ENCODE assay signal across 25 cellular contexts in the genomic region with DNA sequence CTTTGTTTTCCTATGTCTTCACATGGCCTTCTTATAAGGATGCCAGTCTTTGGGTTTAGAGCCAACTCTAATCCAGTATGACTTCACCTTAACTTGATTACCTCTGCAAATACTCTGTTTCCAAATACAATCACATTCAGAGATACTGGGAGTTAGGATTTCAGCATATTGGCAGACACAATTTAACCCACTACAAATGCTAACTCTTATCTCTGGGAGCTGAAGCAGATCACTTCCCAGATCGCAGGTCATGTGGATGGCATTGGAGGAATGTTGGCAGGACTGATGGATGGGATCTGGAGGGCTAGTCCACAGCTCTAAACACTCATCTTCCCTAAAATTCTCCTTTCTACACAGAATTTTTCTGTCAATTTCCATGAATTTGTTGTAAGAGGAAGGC. TPM values are rescaled to one million over a fixed set of nuclear protein-coding genes. Genes with fewer than 3 reads are reported as not detected.
"Had no signal": no experiment of that assay in that cellular context is flagged by ENCODE, and none has a peak within 500 bp of the region (broad histone marks: within the 10 kb centered on the region; RNA-seq: fewer than 3 reads in every experiment).

No MANE protein-coding gene starts in this region.

- H3K9me3 Mint-ChIP-seq: activated naive CD8-positive, alpha-beta T cell treated with anti-CD3 and anti-CD28 coated beads, Interleukin-2, amount 10 ng/mL, durations not matched to agents 7 days and 5 days; activated T-helper 1 cell treated with anti-CD3 and anti-CD28 coated beads, Interleukin-12 subunit alpha, Interleukin-12 subunit beta, Interleukin-2, Interleukin-4 antibody, amounts not matched to agents 30 ng/mL and 10 ng/mL and 1 ng/mL, durations not matched to agents 14 hours and 24 hours and 36 hours; brain; central memory CD8-positive, alpha-beta T cell; endodermal cell; memory B cell; naive thymus-derived CD4-positive, alpha-beta T cell; T-helper 2 cell treated with Interferon-gamma antibody and Interleukin-4, amounts not matched to agents 5 μg/mL and 100 μg/mL, for 36 hours had no signal

- H3K27me3 Mint-ChIP-seq: activated CD4-positive, alpha-beta T cell treated with anti-CD3 and anti-CD28 coated beads for 36 hours; activated naive CD8-positive, alpha-beta T cell treated with anti-CD3 and anti-CD28 coated beads, Interleukin-2, amount 10 ng/mL, durations not matched to agents 7 days and 5 days; brain; central memory CD8-positive, alpha-beta T cell; memory B cell; naive thymus-derived CD4-positive, alpha-beta T cell had no signal

- H3K36me3 ChIP-seq: colonic mucosa, gastrocnemius medialis, thyroid gland had no signal

- H3K27ac Mint-ChIP-seq: activated CD4-positive, alpha-beta T cell treated with anti-CD3 and anti-CD28 coated beads for 36 hours; activated naive CD8-positive, alpha-beta T cell treated with anti-CD3 and anti-CD28 coated beads, Interleukin-2, amount 10 ng/mL, durations not matched to agents 7 days and 5 days; activated T-helper 1 cell treated with anti-CD3 and anti-CD28 coated beads, Interleukin-12 subunit alpha, Interleukin-12 subunit beta, Interleukin-2, Interleukin-4 antibody, amounts not matched to agents 30 ng/mL and 10 ng/mL and 1 ng/mL, durations not matched to agents 14 hours and 24 hours and 36 hours; endodermal cell; memory B cell; naive thymus-derived CD4-positive, alpha-beta T cell; T-helper 2 cell treated with Interferon-gamma antibody and Interleukin-4, amounts not matched to agents 5 μg/mL and 100 μg/mL, for 36 hours had no signal

- H3K4me1 Mint-ChIP-seq: activated naive CD8-positive, alpha-beta T cell treated with anti-CD3 and anti-CD28 coated beads, Interleukin-2, amount 10 ng/mL, durations not matched to agents 7 days and 5 days; central memory CD8-positive, alpha-beta T cell; memory B cell had no signal

- H3K4me1 ChIP-seq: colonic mucosa, gastrocnemius medialis, psoas muscle, thyroid gland had no signal

- H3K27ac ChIP-seq: colonic mucosa, gastrocnemius medialis, psoas muscle, thyroid gland had no signal

- ATAC-seq: activated CD4-positive, alpha-beta T cell treated with anti-CD3 and anti-CD28 coated beads for 36 hours; gastrocnemius medialis; left ventricle myocardium superior; naive thymus-derived CD4-positive, alpha-beta T cell; psoas muscle; right cardiac atrium had no signal

- DNase-seq: activated CD4-positive, alpha-beta T cell treated with anti-CD3 and anti-CD28 coated beads for 36 hours; activated CD4-positive, alpha-beta T cell treated with anti-CD3 and anti-CD28 coated beads, Interleukin-2, amount 50 U/mL, for 48 hours; activated naive CD4-positive, alpha-beta T cell treated with Interleukin-2 at 50 U/mL for 16 hours; activated naive CD8-positive, alpha-beta T cell treated with anti-CD3 and anti-CD28 coated beads, Interleukin-2, amount 10 ng/mL, durations not matched to agents 7 days and 5 days; activated T-cell treated with anti-CD3 and anti-CD28 coated beads for 4 hours; anterior cingulate cortex; colonic mucosa; endodermal cell; gastrocnemius medialis; head of caudate nucleus; kidney glomerular epithelial cell; left ventricle myocardium superior; naive thymus-derived CD4-positive, alpha-beta T cell; psoas muscle; right cardiac atrium; stimulated activated CD8-positive, alpha-beta memory T cell treated with anti-CD3 and anti-CD28 coated beads, Interleukin-4, amount 100 ng/mL, for 48 hours; stimulated activated naive CD4-positive, alpha-beta T cell; thyroid gland had no signal

- H3K27me3 ChIP-seq: colonic mucosa, gastrocnemius medialis, thyroid gland had no signal

- H3K4me3 ChIP-seq: colonic mucosa, gastrocnemius medialis, psoas muscle, thyroid gland had no signal

- H3K36me3 Mint-ChIP-seq: activated naive CD8-positive, alpha-beta T cell treated with anti-CD3 and anti-CD28 coated beads, Interleukin-2, amount 10 ng/mL, durations not matched to agents 7 days and 5 days; brain; memory B cell; naive thymus-derived CD4-positive, alpha-beta T cell had no signal

- H3K9me3 ChIP-seq: colonic mucosa, gastrocnemius medialis, psoas muscle, thyroid gland had no signal

- H3K4me3 Mint-ChIP-seq: activated CD4-positive, alpha-beta T cell treated with anti-CD3 and anti-CD28 coated beads for 36 hours; activated naive CD8-positive, alpha-beta T cell treated with anti-CD3 and anti-CD28 coated beads, Interleukin-2, amount 10 ng/mL, durations not matched to agents 7 days and 5 days; activated T-helper 1 cell treated with anti-CD3 and anti-CD28 coated beads, Interleukin-12 subunit alpha, Interleukin-12 subunit beta, Interleukin-2, Interleukin-4 antibody, amounts not matched to agents 30 ng/mL and 10 ng/mL and 1 ng/mL, durations not matched to agents 14 hours and 24 hours and 36 hours; brain; central memory CD8-positive, alpha-beta T cell; endodermal cell; memory B cell; naive thymus-derived CD4-positive, alpha-beta T cell; T-helper 2 cell treated with Interferon-gamma antibody and Interleukin-4, amounts not matched to agents 5 μg/mL and 100 μg/mL, for 36 hours had no signal

RNA-seq across cellular contexts. Expression of a gene that starts 46.2 kb away (rescaled TPM):
- total RNA-seq: activated CD4-positive, alpha-beta T cell treated with anti-CD3 and anti-CD28 coated beads for 36 hours; activated naive CD8-positive, alpha-beta T cell treated with anti-CD3 and anti-CD28 coated beads, Interleukin-2, amount 10 ng/mL, durations not matched to agents 7 days and 5 days; activated T-helper 1 cell treated with anti-CD3 and anti-CD28 coated beads, Interleukin-12 subunit alpha, Interleukin-12 subunit beta, Interleukin-2, Interleukin-4 antibody, amounts not matched to agents 30 ng/mL and 10 ng/mL and 1 ng/mL, durations not matched to agents 14 hours and 24 hours and 36 hours; epithelial cell of proximal tubule; left ventricle myocardium superior; naive thymus-derived CD4-positive, alpha-beta T cell; osteocyte; right cardiac atrium; thyroid gland had no signal
- polyA plus RNA-seq: naive thymus-derived CD4-positive, alpha-beta T cell; right cardiac atrium had no signal
